ENCODE assay signal across 21 cellular contexts in genomic region chr6:3643921-3644320, GRCh38.
A peak's percentile ranks its signal among the peaks of the same experiment; 100 is the strongest.
DNase-seq lines count a peak whose midpoint lies in the region; ATAC-seq, FAIRE-seq and TF ChIP-seq lines count a peak whose summit lies in the region.
"Had no signal": no experiment of that assay in that cellular context is flagged by ENCODE, and none has a peak within 500 bp of the region (broad histone marks: within the 10 kb centered on the region; RNA-seq: fewer than 3 reads in every experiment).

No MANE protein-coding gene starts in this region.

- no peaks in the 10 kb centered on the region for H3K79me2 ChIP-seq in K562 (ENCODE audit: control insufficient read depth, insufficient read depth, low read length)

- no peak for FAIRE-seq in K562 (lab: Jason Lieb, UNC)
- FAIRE-seq: A549, D721Med, G401.6, GM12891, GM19239, H54 had no signal

- TF ChIP-seq CTCF in K562 (IDR thresholded peaks at IDR 0.05 in 2 of 3, conservative IDR thresholded peaks at IDR 0.05 in 1 of 3; ENCODE audit: insufficient read depth in 2 of 3, low read depth in 1 of 3, low read length in 3 of 3), result no peak
- TF ChIP-seq CTCF in coronary artery (IDR thresholded peaks at IDR 0.05), result no peak
- no peak for TF ChIP-seq CTCF in vagina (IDR thresholded peaks at IDR 0.05)

- no peak overlapping the region for H3K9ac ChIP-seq in K562 (ENCODE audit: insufficient read depth in 1 of 2, low read depth in 2 of 2, low read length in 2 of 2)

- POLR2A ChIA-PET in K562 (lab: Yijun Ruan, JAX), result no interaction called here

- H3K9me3 ChIP-seq in K562 (replicated peaks; ENCODE audit: control insufficient read depth, insufficient read depth, low read depth, low read length) (peaks cover 2% of the 10 kb centered on the region; the same call in 1 of the 2 replicates), neuron (ENCODE audit: low read length) (peaks cover 1% of the 10 kb centered on the region), vagina (no peaks in the 10 kb centered on the region)
- H3K9me3 ChIP-seq: A549, BE2C had no signal

- CTCF ChIA-PET in K562 (lab: Yijun Ruan, JAX; ENCODE audit: low intra/inter-chr PET ratio), result no interaction called here

- BruUV-seq in K562 (replicated peaks; lab: Mats Ljungman, UMichigan), result no TSS peak

- ATAC-seq in K562, result no peak; the same call in 2 of the 3 replicates
- ATAC-seq in GM21786 (IDR thresholded peaks at IDR 0.05; ENCODE audit: unreplicated experiment), result no peak
- ATAC-seq: A549, HCT116 had no signal

- H3K27me3 ChIP-seq in K562 (ENCODE audit: control insufficient read depth in 2 of 2, insufficient read depth in 2 of 2, low read length in 2 of 2) (peaks cover 0 to 2% of the 10 kb centered on the region in 2 experiments; a peak in 2 of 5 replicates), neuron (ENCODE audit: insufficient read depth, low read length) (no peaks in the 10 kb centered on the region), vagina (no peaks in the 10 kb centered on the region)

- DNase-seq in K562 (ENCODE audit: extremely low read depth in 1 of 4, low spot score in 3 of 4) (no peak), coronary artery (ENCODE audit: low spot score) (peak; percentile 29), vagina (ENCODE audit: extremely low spot score in 2 of 2) (peak; percentile 32 to 79), posterior cingulate gyrus (no peak)
- DNase-seq: BE2C; CD4-positive, alpha-beta memory T cell; COR-L47; DMS153; DMS79 treated with DMSO at 0.1 percent for 48 hours; EL had no signal

- in situ Hi-C loops in K562 (cut with MboI), result no loop called here

- 40% methylated on average over 5 of the region's 5 CpGs for WGBS in K562 (ENCODE audit: insufficient coverage, low coverage, missing lambda C conversion rate)

- intact Hi-C loops in K562 (cut with micrococcal nuclease) (no loop called here), vagina (cut with DNase I) (no loop called here), posterior cingulate gyrus (cut with DNase I) (no loop called here)

- H2AFZ ChIP-seq in K562 (ENCODE audit: low read depth, low read length) (peak overlapping the region; percentile 54), neuron (ENCODE audit: low read depth, low read length) (peak overlapping the region; percentile 20)

- H3K4me1 ChIP-seq in K562 (replicated peaks in 1 of 2; ENCODE audit: control insufficient read depth in 2 of 2, insufficient read depth in 2 of 2, low read length in 2 of 2) (no peaks in the 10 kb centered on the region; a peak in 2 of 5 replicates), neuron (ENCODE audit: insufficient read depth, low read length) (no peaks in the 10 kb centered on the region), vagina (no peaks in the 10 kb centered on the region)
- H3K4me1 ChIP-seq: A549, BE2C had no signal

- no peak for TF ChIP-seq RAD21 in K562 (CRISPR knock-in tag; conservative IDR thresholded peaks at IDR 0.05 in 1 of 2, IDR thresholded peaks at IDR 0.05 in 1 of 2)

- no peak overlapping the region for H3K27ac ChIP-seq in K562 (ENCODE audit: extremely low read depth, low read depth, low read length)
- H3K27ac ChIP-seq in coronary artery, result no peak overlapping the region
- no peak overlapping the region for H3K27ac ChIP-seq in vagina
- H3K27ac ChIP-seq: A549, C4-2B, HL-60 had no signal

- no peak for TF ChIP-seq EP300 in K562 (IDR thresholded peaks at IDR 0.05; ENCODE audit: low read length)

- H3K4me3 ChIP-seq in K562, result no peak overlapping the region
- no peak overlapping the region for H3K4me3 ChIP-seq in coronary artery
- no peak overlapping the region for H3K4me3 ChIP-seq in neuron (ENCODE audit: low read length)
- no peak overlapping the region for H3K4me3 ChIP-seq in vagina
- H3K4me3 ChIP-seq: A549 had no signal

- H3K9me1 ChIP-seq in K562 (ENCODE audit: control insufficient read depth, insufficient read depth, low read length), result no peaks in the 10 kb centered on the region

- no peak for TF ChIP-seq POLR2A in K562 (conservative IDR thresholded peaks at IDR 0.05)
- TF ChIP-seq POLR2A in vagina (IDR thresholded peaks at IDR 0.05), result no peak

- H3K4me2 ChIP-seq in K562 (ENCODE audit: insufficient read depth, low read length), result no peak overlapping the region
- H3K4me2 ChIP-seq: A549 had no signal

- no peaks in the 10 kb centered on the region for H4K20me1 ChIP-seq in K562 (replicated peaks; ENCODE audit: control insufficient read depth, insufficient read depth, low read length)

- no peaks in the 10 kb centered on the region for H3K36me3 ChIP-seq in K562 (ENCODE audit: control insufficient read depth, insufficient read depth, low read length)
- no peaks in the 10 kb centered on the region for H3K36me3 ChIP-seq in neuron (ENCODE audit: insufficient read depth, low read length)
- no peaks in the 10 kb centered on the region for H3K36me3 ChIP-seq in vagina
- H3K36me3 ChIP-seq: BE2C had no signal

TF ChIP-seq in K562, 482 proteins besides CTCF, POLR2A, EP300 and RAD21:
- TF ChIP-seq ZNF395 (CRISPR knock-in tag; IDR thresholded peaks at IDR 0.05) (no peak), ZNF146 (CRISPR knock-in tag; IDR thresholded peaks at IDR 0.05; ENCODE audit: unreplicated experiment) (no peak), ZFX (CRISPR knock-in tag; IDR thresholded peaks at IDR 0.05) (no peak), HMBOX1 (IDR thresholded peaks at IDR 0.05) (no peak), ZNF224 (CRISPR knock-in tag; IDR thresholded peaks at IDR 0.05) (no peak), ZNF133 (CRISPR knock-in tag; IDR thresholded peaks at IDR 0.05) (no peak), ZNF184 (CRISPR knock-in tag; IDR thresholded peaks at IDR 0.05) (no peak), CHD2 (IDR thresholded peaks at IDR 0.05; ENCODE audit: low read depth, low read length) (no peak), CREB5 (CRISPR knock-in tag; IDR thresholded peaks at IDR 0.05) (no peak), ZKSCAN3 (CRISPR knock-in tag; IDR thresholded peaks at IDR 0.05) (no peak), EHMT2 (IDR thresholded peaks at IDR 0.05) (no peak), RBM39 (optimal IDR thresholded peaks at IDR 0.05; ENCODE audit: low read depth, low read length) (no peak), ESRRB (CRISPR knock-in tag; IDR thresholded peaks at IDR 0.05; ENCODE audit: borderline replicate concordance) (no peak), FIP1L1 (IDR thresholded peaks at IDR 0.05; ENCODE audit: low read depth, low read length, poor library complexity, severe bottlenecking) (no peak), KAT8 (IDR thresholded peaks at IDR 0.05; ENCODE audit: low read depth) (no peak)

Comparison
In these comparisons a context has a peak if more than half of its experiments do, and no peak if none do; other contexts are left out.
1. DNase-seq: peak in coronary artery (single experiment) and vagina (2 of 2); none in K562 (0 of 4) and posterior cingulate gyrus (0 of 10).